In the genomic region with DNA sequence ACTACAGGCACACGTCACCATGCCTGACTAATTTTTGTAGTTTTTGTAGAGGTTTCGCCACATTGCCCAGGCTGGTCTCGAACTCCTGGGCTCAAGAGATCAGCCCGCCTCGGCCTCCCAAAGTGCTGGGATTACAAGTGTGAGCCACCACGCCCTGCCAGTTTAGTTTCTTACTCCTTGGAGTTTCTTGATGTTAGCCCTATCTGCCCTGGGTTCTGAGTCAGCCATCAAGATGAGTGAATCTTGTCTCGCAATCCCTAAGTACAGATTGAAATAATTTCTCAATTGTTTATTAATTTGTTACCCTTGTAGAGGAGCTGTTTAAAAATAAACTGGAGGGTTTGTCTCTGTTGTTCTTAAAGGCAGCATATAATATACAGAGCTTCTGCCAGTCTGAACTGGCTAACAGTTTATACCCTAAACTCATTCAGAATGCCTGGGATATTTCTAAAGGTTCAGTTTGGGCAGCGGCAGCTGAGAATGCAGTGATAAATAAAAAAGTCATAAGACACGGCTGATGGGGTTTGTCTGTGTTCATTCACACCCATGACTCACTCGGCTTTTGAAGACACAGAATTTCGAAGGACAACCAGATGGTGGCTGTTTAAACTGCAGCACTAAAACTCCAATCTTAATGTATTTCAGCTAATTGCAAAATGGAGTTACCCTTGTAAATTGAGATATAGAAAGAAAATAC, we compare ENCODE assay signal across 12 cellular contexts. TPM values are rescaled to one million over a fixed set of nuclear protein-coding genes. Genes with fewer than 3 reads are reported as not detected.
DNase-seq lines count a peak whose midpoint lies in the region; FAIRE-seq and TF ChIP-seq lines count a peak whose summit lies in the region.
"Had no signal": no experiment of that assay in that cellular context is flagged by ENCODE, and none has a peak within 500 bp of the region (broad histone marks: within the 10 kb centered on the region; RNA-seq: fewer than 3 reads in every experiment).

No MANE protein-coding gene starts in this region.

- intact Hi-C loops in prostate gland (cut with DNase I) = no loop called here

- no peaks in the 10 kb centered on the region for H3K27me3 ChIP-seq in prostate gland (replicated peaks; ENCODE audit: insufficient read depth)
- no peaks in the 10 kb centered on the region for H3K27me3 ChIP-seq in Karpas-422 (ENCODE audit: low read length)

- H3K4me3 ChIP-seq in fibroblast of mammary gland (ENCODE audit: control insufficient read depth, low read depth, low read length) (no peak overlapping the region), prostate gland (no peak overlapping the region), Karpas-422 (ENCODE audit: low read length) (no peak overlapping the region)

- H3K9ac ChIP-seq in Karpas-422 (ENCODE audit: low read length) = no peak overlapping the region

- H2AFZ ChIP-seq in Karpas-422 (ENCODE audit: low read length) = no peak overlapping the region

- no peak overlapping the region for H3K4me2 ChIP-seq in Karpas-422 (ENCODE audit: low read depth, low read length, poor library complexity, severe bottlenecking)

- peak; percentile 88 for FAIRE-seq in RCC 7860 (lab: Jason Lieb, UNC)

- no peak for TF ChIP-seq POLR2A in prostate gland (IDR thresholded peaks at IDR 0.05)

- H3K79me2 ChIP-seq in Karpas-422 (ENCODE audit: low read length) = no peaks in the 10 kb centered on the region

- WGBS in prostate gland = 78% methylated on average over 11 of the region's 11 CpGs

- H3K36me3 ChIP-seq in prostate gland (no peaks in the 10 kb centered on the region), Karpas-422 (ENCODE audit: insufficient read depth, low read length) (no peaks in the 10 kb centered on the region)

- H4K20me1 ChIP-seq in Karpas-422 (ENCODE audit: insufficient read depth, low read depth, low read length) = no peaks in the 10 kb centered on the region

- TF ChIP-seq CTCF in fibroblast of mammary gland (conservative IDR thresholded peaks at IDR 0.05; ENCODE audit: control insufficient read depth, insufficient read depth, low read depth, low read length) = no peak
- TF ChIP-seq CTCF in prostate gland (IDR thresholded peaks at IDR 0.05) = no peak

- H3K27ac ChIP-seq in prostate gland (peak overlapping the region; percentile 0 to 5), Karpas-422 (ENCODE audit: low read length) (no peak overlapping the region)

- H3K9me3 ChIP-seq in prostate gland = no peaks in the 10 kb centered on the region
- H3K9me3 ChIP-seq in Karpas-422 (ENCODE audit: low read length) = no peaks in the 10 kb centered on the region

- H3K4me1 ChIP-seq in prostate gland (replicated peaks) (no peaks in the 10 kb centered on the region), Karpas-422 (ENCODE audit: low read length) (no peaks in the 10 kb centered on the region)

- no peaks in the 10 kb centered on the region for H3K9me2 ChIP-seq in Karpas-422 (replicated peaks; ENCODE audit: insufficient read depth, low read length)

- peak; percentile 35 for DNase-seq in DMS 273 treated with DMSO at 0.1 percent for 48 hours (lab: John Stamatoyannopoulos, UW)
- peak; percentile 76 for DNase-seq in RCC 7860 (ENCODE audit: low spot score)
- peak; percentile 86 for DNase-seq in fibroblast of mammary gland (ENCODE audit: low read depth)
- DNase-seq in prostate gland (ENCODE audit: low spot score) = no peak
- DNase-seq in effector CD8-positive, alpha-beta T cell (lab: John Stamatoyannopoulos, UW) = no peak
- DNase-seq in NCI-H1930 (lab: John Stamatoyannopoulos, UW) = no peak
- no peak for DNase-seq in Karpas-422
- DNase-seq in ureter (ENCODE audit: low spot score) = no peak
- DNase-seq: activated gamma-delta T cell; erythroblast; NCI-H510A; stimulated activated CD4-positive, alpha-beta T cell treated with anti-CD3 and anti-CD28 coated beads, Interleukin-2, amount 100 ng/mL, for 24 hours had no signal

RNA-seq across cellular contexts. Expression of a gene that starts 39.6 kb away (rescaled TPM):
- total RNA-seq in prostate gland (100 to 1,000 TPM in 1 of 2 donors, 10 to 100 TPM in 1; 19.4 to 256 TPM), ureter (23.2 TPM)
- total RNA-seq in Karpas-422 (2014; rRNA removed; shearing (Covaris generic); ENCODE audit: low replicate concordance) = not detected in 2 replicates

Comparison
In these comparisons a context has a peak if more than half of its experiments do, and no peak if none do; other contexts are left out.
1. DNase-seq: peak in DMS 273 treated with DMSO at 0.1 percent for 48 hours (single experiment), RCC 7860 (single experiment) and fibroblast of mammary gland (single experiment); none in prostate gland (single experiment), effector CD8-positive, alpha-beta T cell (single experiment), NCI-H1930 (0 of 2), Karpas-422 (single experiment) and ureter (single experiment).
2. RNA of a gene that starts 39.6 kb away (total RNA-seq): 19.4 to 256 TPM in prostate gland and 23.2 TPM in ureter (single experiment); not detected in Karpas-422; every median in the first group is over 10 times any median in the second.